Comparison of ENCODE assay signal across 8 cellular contexts in the genomic region with DNA sequence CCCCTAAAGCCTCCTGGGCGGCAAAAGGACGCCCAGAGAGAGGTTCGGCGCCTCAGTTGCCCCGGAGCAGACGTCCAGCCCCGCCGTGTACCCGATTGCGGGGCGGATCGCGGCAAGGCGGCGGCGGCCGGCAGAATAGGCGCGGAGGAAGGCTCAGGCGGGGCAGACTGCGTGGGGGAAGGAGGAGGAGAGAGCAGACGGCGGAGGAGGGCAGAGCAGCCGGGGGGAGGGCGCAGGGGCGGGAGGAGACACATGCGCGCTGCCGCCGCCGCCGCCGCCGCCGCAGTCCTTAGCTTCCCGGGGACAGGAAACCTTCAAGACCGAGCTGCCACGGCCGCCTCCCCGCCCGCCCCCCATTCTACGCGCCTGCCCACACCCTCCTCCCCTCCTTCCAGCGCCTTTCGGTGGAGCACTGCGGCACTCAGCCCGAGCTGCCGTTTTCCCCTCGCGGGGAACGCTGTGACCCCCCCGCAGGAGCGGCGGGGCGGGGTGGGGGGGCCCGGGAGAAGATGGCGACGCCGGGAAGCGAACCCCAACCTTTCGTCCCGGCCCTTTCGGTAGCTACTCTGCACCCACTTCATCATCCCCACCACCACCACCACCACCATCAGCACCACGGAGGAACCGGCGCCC. TPM values are rescaled to one million over a fixed set of nuclear protein-coding genes. Genes with fewer than 3 reads are reported as not detected.
DNase-seq lines count a peak whose midpoint lies in the region; ATAC-seq, FAIRE-seq and TF ChIP-seq lines count a peak whose summit lies in the region.

A gene with protein sequence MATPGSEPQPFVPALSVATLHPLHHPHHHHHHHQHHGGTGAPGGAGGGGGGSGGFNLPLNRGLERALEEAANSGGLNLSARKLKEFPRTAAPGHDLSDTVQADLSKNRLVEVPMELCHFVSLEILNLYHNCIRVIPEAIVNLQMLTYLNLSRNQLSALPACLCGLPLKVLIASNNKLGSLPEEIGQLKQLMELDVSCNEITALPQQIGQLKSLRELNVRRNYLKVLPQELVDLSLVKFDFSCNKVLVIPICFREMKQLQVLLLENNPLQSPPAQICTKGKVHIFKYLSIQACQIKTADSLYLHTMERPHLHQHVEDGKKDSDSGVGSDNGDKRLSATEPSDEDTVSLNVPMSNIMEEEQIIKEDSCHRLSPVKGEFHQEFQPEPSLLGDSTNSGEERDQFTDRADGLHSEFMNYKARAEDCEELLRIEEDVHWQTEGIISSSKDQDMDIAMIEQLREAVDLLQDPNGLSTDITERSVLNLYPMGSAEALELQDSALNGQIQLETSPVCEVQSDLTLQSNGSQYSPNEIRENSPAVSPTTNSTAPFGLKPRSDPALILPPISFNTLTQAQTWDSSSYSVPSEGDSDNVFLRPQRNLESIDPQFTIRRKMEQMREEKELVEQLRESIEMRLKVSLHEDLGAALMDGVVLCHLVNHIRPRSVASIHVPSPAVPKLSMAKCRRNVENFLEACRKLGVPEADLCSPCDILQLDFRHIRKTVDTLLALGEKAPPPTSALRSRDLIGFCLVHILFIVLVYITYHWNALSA (plus strand): TSS at position 283 of the 633 bp plus-strand sequence. CDS start 227 bp downstream, at position 510.

- H3K9me3 ChIP-seq in A549 (no peaks in the 10 kb centered on the region), kidney (ENCODE audit: control insufficient read depth in 1 of 2, low read length in 2 of 2) (no peaks in the 10 kb centered on the region)

- H3K9ac ChIP-seq in kidney (ENCODE audit: low read length in 2 of 2) = peak within 1 kb of the TSS; percentile 87 to 94

- POLR2A ChIA-PET in A549 (lab: Yijun Ruan, JAX) = no interaction called here

- H3K4me2 ChIP-seq in A549 = peak within 1 kb of the TSS; percentile 85

- DNase-seq in A549 (ENCODE audit: low read depth in 1 of 2, low spot score in 1 of 2) (peak; percentile 66 to 87), NCI-H460 (ENCODE audit: extremely low read depth, low read depth) (peak; percentile 75), cerebellar cortex (ENCODE audit: low spot score) (peak; percentile 83), kidney (peak; percentile 97)
- DNase-seq in activated CD4-positive, alpha-beta T cell treated with anti-CD3 and anti-CD28 coated beads for 1 hour = peak; percentile 77
- peak; percentile 93 for DNase-seq in stimulated activated CD4-positive, alpha-beta T cell treated with anti-CD3 and anti-CD28 coated beads, Interleukin-15, amount 100 ng/mL, for 24 hours

- H3K36me3 ChIP-seq in kidney (ENCODE audit: control insufficient read depth in 1 of 2, insufficient read depth in 2 of 2, low read length in 2 of 2) = no peaks in the 10 kb centered on the region

- intact Hi-C loops in kidney (cut with DNase I) = loop anchor here (10.0 kb wide), 1 partner anchor 132 kb away; no protein-coding TSS in a partner anchor

- WGBS in A549 (ENCODE audit: missing lambda C conversion rate) = 1% methylated on average over 16 of the region's 66 CpGs

- peak; percentile 87 to 91 for ATAC-seq in A549
- peak; percentile 65 for ATAC-seq in GM18909 (IDR thresholded peaks at IDR 0.05; ENCODE audit: poor library complexity, unreplicated experiment)
- ATAC-seq in HG03159 (IDR thresholded peaks at IDR 0.05; ENCODE audit: unreplicated experiment) = peak; percentile 64

- TF ChIP-seq RAD21 in A549 (conservative IDR thresholded peaks at IDR 0.05 in 1 of 2, IDR thresholded peaks at IDR 0.05 in 1 of 2) = peak in 1 of 2 experiments; percentile 16; a peak in 1 of 5 replicates

- TF ChIP-seq POLR2A in A549 (IDR thresholded peaks at IDR 0.05; ENCODE audit: low read length) = peak; percentile 22; the same call in 1 of the 2 replicates

- H3K4me1 ChIP-seq in A549 (peaks cover 27% of the 10 kb centered on the region), kidney (ENCODE audit: control insufficient read depth in 1 of 2, insufficient read depth in 1 of 2, low read depth in 1 of 2, low read length in 2 of 2) (peaks cover 3 to 10% of the 10 kb centered on the region in 2 donors)

- CTCF ChIA-PET in A549 (lab: Yijun Ruan, JAX) = interaction anchor here (1.2 to 3.8 kb wide), 9 partner anchors 32 to 167 kb away, joined by 3 to 63 read pairs (median 6); no protein-coding TSS in a partner anchor

- H3K27ac ChIP-seq in A549 = peak within 1 kb of the TSS; percentile 89 to 95
- H3K27ac ChIP-seq in kidney (ENCODE audit: low read depth in 2 of 2, low read length in 2 of 2) = peak within 1 kb of the TSS; percentile 96 to 97

- TF ChIP-seq CTCF in A549 (IDR thresholded peaks at IDR 0.05) = no peak
- TF ChIP-seq CTCF in kidney (IDR thresholded peaks at IDR 0.05; ENCODE audit: borderline replicate concordance, extremely low read depth, insufficient read depth) = no peak

- FAIRE-seq in A549 (lab: Jason Lieb, UNC) (no peak), kidney (lab: Jason Lieb, UNC) (no peak)

- H3K4me3 ChIP-seq in A549 (peak within 1 kb of the TSS; percentile 92), kidney (ENCODE audit: low read length in 2 of 2) (peak within 1 kb of the TSS; percentile 89 to 90)

- TF ChIP-seq EP300 in A549 (IDR thresholded peaks at IDR 0.05) = no peak

TF ChIP-seq in A549, 52 proteins besides CTCF, POLR2A, EP300 and RAD21:
- no peak for TF ChIP-seq PHF8 (IDR thresholded peaks at IDR 0.05; ENCODE audit: borderline replicate concordance, low read depth)
- peak; percentile 24; the same call in 1 of the 3 replicates for TF ChIP-seq SMC3 (IDR thresholded peaks at IDR 0.05)
- no peak for TF ChIP-seq KDM1A (IDR thresholded peaks at IDR 0.05; ENCODE audit: low read depth)
- TF ChIP-seq KDM5A (IDR thresholded peaks at IDR 0.05) = no peak
- 0 out of 5 replicates have a peak, but pooled peaks of 1 of the 2 experiments have one; percentile 40 for TF ChIP-seq JUN (IDR thresholded peaks at IDR 0.05)

RNA-seq across cellular contexts. Expression of the gene that starts here (rescaled TPM):
- 16.4 and 21.9 TPM in 2 replicates for polyA plus RNA-seq in A549 (2011; rRNA removed)
- 3.6 and 4.2 TPM in 2 replicates for polyA plus RNA-seq in A549 (2012; cell fraction: cytosol; rRNA removed)
- 3.3 and 4.3 TPM in 2 replicates for polyA plus RNA-seq in A549 (2012; cell fraction: nucleus; rRNA removed)
- 7.4 to 8.5 TPM (median 8.2 TPM) in 3 replicates for polyA plus RNA-seq in A549 (2017; fragmentation: RNase III; extraction: RNeasy Plus Mini Kit Qiagen cat#74134 plus additional on column Dnase treatment)
- polyA minus RNA-seq in A549 (2011; rRNA and poly(A)+ RNA removed) = 18.7 and 19.8 TPM in 2 replicates
- 4.3 and 5.5 TPM in 2 replicates for total RNA-seq in NCI-H460 (2014; rRNA removed; shearing (Covaris generic))
- 2.4 and 6.6 TPM in 2 replicates for polyA plus RNA-seq in NCI-H460 (2014; cell fraction: nucleus; rRNA removed)
- 39.0 TPM for total RNA-seq in kidney
- 10.2 TPM for polyA plus RNA-seq in kidney (ENCODE audit: insufficient read depth, low read depth, low replicate concordance)

Comparison
In these comparisons a context has a peak if more than half of its experiments do, and no peak if none do; other contexts are left out.
1. Peak in every context shown above with its lines: DNase-seq, ATAC-seq, H3K4me3 ChIP-seq and H3K27ac ChIP-seq.